Comparison of ENCODE assay signal across 1 cellular context in the genomic region with DNA sequence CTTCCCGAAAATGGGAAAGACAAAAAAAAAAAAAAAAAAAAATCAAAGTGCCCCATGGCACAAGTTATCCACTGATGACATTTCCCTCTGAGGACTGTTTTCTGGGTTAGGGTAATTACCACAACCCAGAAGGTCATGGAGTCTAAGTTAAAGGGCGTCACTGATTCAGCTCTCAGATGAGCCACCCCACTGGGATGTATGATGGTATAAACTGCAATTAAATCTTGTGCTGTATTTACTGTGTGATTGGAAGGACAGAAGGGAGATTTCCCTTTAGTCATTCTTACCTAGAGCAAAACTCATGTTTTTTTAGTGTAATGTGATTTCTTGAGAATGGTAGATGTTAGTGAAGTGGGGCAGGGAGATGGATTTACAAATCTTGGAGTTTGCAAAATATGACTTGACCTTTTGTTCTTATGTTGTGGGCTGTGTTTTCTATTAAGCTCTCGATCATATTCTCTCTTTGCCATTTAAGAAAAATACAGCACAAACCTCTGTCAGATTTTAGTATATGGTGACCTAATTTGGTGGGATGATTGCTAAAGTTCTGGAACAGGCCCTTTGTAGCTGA.
TF ChIP-seq lines count a peak whose summit lies in the region.

No MANE protein-coding gene starts in this region.

TF ChIP-seq in HEK293, 187 proteins besides CTCF, POLR2A, EP300 and RAD21 (continued from another document and continues in another):
- TF ChIP-seq REPIN1 (tag by site-specific recombination; IDR thresholded peaks at IDR 0.05; ENCODE audit: low read depth) (no peak), ZNF221 (tag by site-specific recombination; IDR thresholded peaks at IDR 0.05; ENCODE audit: borderline replicate concordance) (no peak), ZNF624 (tag by site-specific recombination; IDR thresholded peaks at IDR 0.05) (no peak), ZIC2 (tag by site-specific recombination; IDR thresholded peaks at IDR 0.05) (peak; percentile 22; the same call in 1 of the 2 replicates), MEIS1 (CRISPR knock-in tag; IDR thresholded peaks at IDR 0.05; ENCODE audit: borderline replicate concordance) (no peak), OSR2 (tag by site-specific recombination; IDR thresholded peaks at IDR 0.05) (peak; percentile 53), ZNF174 (tag by site-specific recombination; IDR thresholded peaks at IDR 0.05) (no peak), KLF16 (tag by site-specific recombination; IDR thresholded peaks at IDR 0.05) (no peak), IKZF3 (tag by site-specific recombination; IDR thresholded peaks at IDR 0.05) (peak; percentile 68), ZSCAN18 (tag by site-specific recombination; IDR thresholded peaks at IDR 0.05) (no peak), ZNF670 (tag by site-specific recombination; IDR thresholded peaks at IDR 0.05; ENCODE audit: low read depth) (no peak), ZNF335 (tag by site-specific recombination; conservative IDR thresholded peaks at IDR 0.05) (0 out of 2 replicates have a peak, but pooled peaks have one; percentile 7), ZNF660 (tag by site-specific recombination; IDR thresholded peaks at IDR 0.05) (no peak), ZNF768 (tag by site-specific recombination; IDR thresholded peaks at IDR 0.05) (no peak), ZNF146 (tag by site-specific recombination; IDR thresholded peaks at IDR 0.05) (no peak), ZNF518A (tag by site-specific recombination; conservative IDR thresholded peaks at IDR 0.05; ENCODE audit: low read depth) (no peak), ZNF585B (tag by site-specific recombination; IDR thresholded peaks at IDR 0.05) (no peak), KLF9 (tag by site-specific recombination; IDR thresholded peaks at IDR 0.05; ENCODE audit: low read depth) (no peak), ZNF248 (tag by site-specific recombination; IDR thresholded peaks at IDR 0.05) (no peak), ZNF776 (tag by site-specific recombination; IDR thresholded peaks at IDR 0.05; ENCODE audit: borderline replicate concordance) (no peak), TSHZ1 (tag by site-specific recombination; IDR thresholded peaks at IDR 0.05; ENCODE audit: borderline replicate concordance) (no peak), SP2 (tag by site-specific recombination; IDR thresholded peaks at IDR 0.05) (no peak), ZNF138 (tag by site-specific recombination; IDR thresholded peaks at IDR 0.05; ENCODE audit: borderline replicate concordance) (no peak), ZNF202 (tag by site-specific recombination; IDR thresholded peaks at IDR 0.05; ENCODE audit: borderline replicate concordance) (no peak), MZF1 (tag by site-specific recombination; IDR thresholded peaks at IDR 0.05; ENCODE audit: borderline replicate concordance) (no peak), ZNF629 (tag by site-specific recombination; IDR thresholded peaks at IDR 0.05) (peak; percentile 75), ZFP3 (tag by site-specific recombination; IDR thresholded peaks at IDR 0.05; ENCODE audit: low read depth) (no peak), ZNF19 (tag by site-specific recombination; IDR thresholded peaks at IDR 0.05; ENCODE audit: low read depth) (no peak), HIC1 (tag by site-specific recombination; IDR thresholded peaks at IDR 0.05) (0 out of 2 replicates have a peak, but pooled peaks have one; percentile 39), ZNF623 (tag by site-specific recombination; IDR thresholded peaks at IDR 0.05) (no peak), YY2 (tag by site-specific recombination; IDR thresholded peaks at IDR 0.05) (no peak), MYNN (tag by site-specific recombination; IDR thresholded peaks at IDR 0.05; ENCODE audit: borderline replicate concordance) (no peak), ZSCAN16 (tag by site-specific recombination; IDR thresholded peaks at IDR 0.05) (no peak), ZNF354C (tag by site-specific recombination; IDR thresholded peaks at IDR 0.05; ENCODE audit: borderline replicate concordance, low read depth) (no peak), ZNF426 (tag by site-specific recombination; IDR thresholded peaks at IDR 0.05) (no peak), ZNF600 (tag by site-specific recombination; IDR thresholded peaks at IDR 0.05) (no peak), ZNF530 (tag by site-specific recombination; IDR thresholded peaks at IDR 0.05; ENCODE audit: low read depth) (no peak)
- TF ChIP-seq, protein P1, sequence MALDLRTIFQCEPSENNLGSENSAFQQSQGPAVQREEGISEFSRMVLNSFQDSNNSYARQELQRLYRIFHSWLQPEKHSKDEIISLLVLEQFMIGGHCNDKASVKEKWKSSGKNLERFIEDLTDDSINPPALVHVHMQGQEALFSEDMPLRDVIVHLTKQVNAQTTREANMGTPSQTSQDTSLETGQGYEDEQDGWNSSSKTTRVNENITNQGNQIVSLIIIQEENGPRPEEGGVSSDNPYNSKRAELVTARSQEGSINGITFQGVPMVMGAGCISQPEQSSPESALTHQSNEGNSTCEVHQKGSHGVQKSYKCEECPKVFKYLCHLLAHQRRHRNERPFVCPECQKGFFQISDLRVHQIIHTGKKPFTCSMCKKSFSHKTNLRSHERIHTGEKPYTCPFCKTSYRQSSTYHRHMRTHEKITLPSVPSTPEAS (tag by site-specific recombination; IDR thresholded peaks at IDR 0.05): no peak
- TF ChIP-seq, protein P2, sequence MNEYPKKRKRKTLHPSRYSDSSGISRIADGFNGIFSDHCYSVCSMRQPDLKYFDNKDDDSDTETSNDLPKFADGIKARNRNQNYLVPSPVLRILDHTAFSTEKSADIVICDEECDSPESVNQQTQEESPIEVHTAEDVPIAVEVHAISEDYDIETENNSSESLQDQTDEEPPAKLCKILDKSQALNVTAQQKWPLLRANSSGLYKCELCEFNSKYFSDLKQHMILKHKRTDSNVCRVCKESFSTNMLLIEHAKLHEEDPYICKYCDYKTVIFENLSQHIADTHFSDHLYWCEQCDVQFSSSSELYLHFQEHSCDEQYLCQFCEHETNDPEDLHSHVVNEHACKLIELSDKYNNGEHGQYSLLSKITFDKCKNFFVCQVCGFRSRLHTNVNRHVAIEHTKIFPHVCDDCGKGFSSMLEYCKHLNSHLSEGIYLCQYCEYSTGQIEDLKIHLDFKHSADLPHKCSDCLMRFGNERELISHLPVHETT (tag by site-specific recombination; IDR thresholded peaks at IDR 0.05): no peak
- TF ChIP-seq, protein P3, sequence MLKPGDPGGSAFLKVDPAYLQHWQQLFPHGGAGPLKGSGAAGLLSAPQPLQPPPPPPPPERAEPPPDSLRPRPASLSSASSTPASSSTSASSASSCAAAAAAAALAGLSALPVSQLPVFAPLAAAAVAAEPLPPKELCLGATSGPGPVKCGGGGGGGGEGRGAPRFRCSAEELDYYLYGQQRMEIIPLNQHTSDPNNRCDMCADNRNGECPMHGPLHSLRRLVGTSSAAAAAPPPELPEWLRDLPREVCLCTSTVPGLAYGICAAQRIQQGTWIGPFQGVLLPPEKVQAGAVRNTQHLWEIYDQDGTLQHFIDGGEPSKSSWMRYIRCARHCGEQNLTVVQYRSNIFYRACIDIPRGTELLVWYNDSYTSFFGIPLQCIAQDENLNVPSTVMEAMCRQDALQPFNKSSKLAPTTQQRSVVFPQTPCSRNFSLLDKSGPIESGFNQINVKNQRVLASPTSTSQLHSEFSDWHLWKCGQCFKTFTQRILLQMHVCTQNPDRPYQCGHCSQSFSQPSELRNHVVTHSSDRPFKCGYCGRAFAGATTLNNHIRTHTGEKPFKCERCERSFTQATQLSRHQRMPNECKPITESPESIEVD (tag by site-specific recombination; IDR thresholded peaks at IDR 0.05): peak; percentile 77
- TF ChIP-seq, protein P4, sequence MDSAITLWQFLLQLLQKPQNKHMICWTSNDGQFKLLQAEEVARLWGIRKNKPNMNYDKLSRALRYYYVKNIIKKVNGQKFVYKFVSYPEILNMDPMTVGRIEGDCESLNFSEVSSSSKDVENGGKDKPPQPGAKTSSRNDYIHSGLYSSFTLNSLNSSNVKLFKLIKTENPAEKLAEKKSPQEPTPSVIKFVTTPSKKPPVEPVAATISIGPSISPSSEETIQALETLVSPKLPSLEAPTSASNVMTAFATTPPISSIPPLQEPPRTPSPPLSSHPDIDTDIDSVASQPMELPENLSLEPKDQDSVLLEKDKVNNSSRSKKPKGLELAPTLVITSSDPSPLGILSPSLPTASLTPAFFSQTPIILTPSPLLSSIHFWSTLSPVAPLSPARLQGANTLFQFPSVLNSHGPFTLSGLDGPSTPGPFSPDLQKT (IDR thresholded peaks at IDR 0.05; ENCODE audit: borderline replicate concordance, low read depth, low read length): no peak
- TF ChIP-seq, protein P5, sequence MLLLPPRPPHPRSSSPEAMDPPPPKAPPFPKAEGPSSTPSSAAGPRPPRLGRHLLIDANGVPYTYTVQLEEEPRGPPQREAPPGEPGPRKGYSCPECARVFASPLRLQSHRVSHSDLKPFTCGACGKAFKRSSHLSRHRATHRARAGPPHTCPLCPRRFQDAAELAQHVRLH (tag by site-specific recombination; IDR thresholded peaks at IDR 0.05): no peak
